In genomic region chr7:25895792-25896171, GRCh38 we compare ENCODE assay signal across 10 cellular contexts.
DNase-seq lines count a peak whose midpoint lies in the region; ATAC-seq, FAIRE-seq and TF ChIP-seq lines count a peak whose summit lies in the region.
"Had no signal": no experiment of that assay in that cellular context is flagged by ENCODE, and none has a peak within 500 bp of the region (broad histone marks: within the 10 kb centered on the region; RNA-seq: fewer than 3 reads in every experiment).

No MANE protein-coding gene starts in this region.

- H3K27ac Mint-ChIP-seq in MCF 10A (ENCODE audit: low read depth, unreplicated experiment): no peak overlapping the region

- H3K4me1 ChIP-seq in breast epithelium: peaks cover 0 to 5% of the 10 kb centered on the region in 2 donors
- H3K4me1 ChIP-seq in GM12878 (ENCODE audit: control insufficient read depth, insufficient read depth, low read length): peaks cover 29% of the 10 kb centered on the region
- H3K4me1 ChIP-seq in mesendoderm (ENCODE audit: control insufficient read depth, low read depth, low read length): peaks cover 2% of the 10 kb centered on the region
- H3K4me1 ChIP-seq in suprapubic skin: peaks cover 23% of the 10 kb centered on the region
- H3K4me1 ChIP-seq in gastroesophageal sphincter: peaks cover 0 to 21% (median 4%) of the 10 kb centered on the region in 3 donors
- H3K4me1 ChIP-seq in tibial artery: peaks cover 0 to 14% (median 8%) of the 10 kb centered on the region in 4 donors

- H3K9me3 Mint-ChIP-seq in MCF 10A (ENCODE audit: unreplicated experiment): no peaks in the 10 kb centered on the region

- CTCF ChIA-PET in MCF 10A (lab: Yijun Ruan, JAX): interaction anchor here (0.6 to 10.4 kb wide), 11 partner anchors 11 to 772 kb away, joined by 3 to 183 read pairs (median 31); no protein-coding TSS in a partner anchor
- CTCF ChIA-PET in GM12878 (lab: Yijun Ruan, JAX): interaction anchor here (0.9 to 9.8 kb wide), 24 partner anchors 11 to 1255 kb away, joined by 3 to 264 read pairs (median 7); partner anchors contain the start of gene HNRNPA2B1

- no peak overlapping the region for H2BK5ac ChIP-seq in mesendoderm (ENCODE audit: low read length)

- in situ Hi-C loops in GM12878 (cut with MboI): loop anchor here (5.0 to 10.0 kb wide), 3 partner anchors 162 to 769 kb away; no protein-coding TSS in a partner anchor

- H3K36me3 ChIP-seq in breast epithelium (no peaks in the 10 kb centered on the region), GM12878 (ENCODE audit: control insufficient read depth in 2 of 2, insufficient read depth in 2 of 2, low read length in 1 of 2) (no peaks in the 10 kb centered on the region), mesendoderm (ENCODE audit: control insufficient read depth, insufficient read depth, low read length) (no peaks in the 10 kb centered on the region), suprapubic skin (no peaks in the 10 kb centered on the region), gastroesophageal sphincter (no peaks in the 10 kb centered on the region), tibial artery (no peaks in the 10 kb centered on the region)

- no peak overlapping the region for H2AK5ac ChIP-seq in mesendoderm (ENCODE audit: low read length)

- H4K5ac ChIP-seq in mesendoderm (ENCODE audit: low read length): no peak overlapping the region

- no peak for TF ChIP-seq POLR2A in breast epithelium (IDR thresholded peaks at IDR 0.05)
- no peak for TF ChIP-seq POLR2A in GM12878 (IDR thresholded peaks at IDR 0.05; ENCODE audit: low read depth, low read length)
- no peak for TF ChIP-seq POLR2A in suprapubic skin (IDR thresholded peaks at IDR 0.05)
- TF ChIP-seq POLR2A in gastroesophageal sphincter (IDR thresholded peaks at IDR 0.05): no peak

- H3K9ac ChIP-seq in GM12878 (ENCODE audit: control insufficient read depth, insufficient read depth, low read length): no peak overlapping the region
- peak overlapping the region; percentile 75 for H3K9ac ChIP-seq in mesendoderm (ENCODE audit: low read length)

- H3K79me2 ChIP-seq in GM12878 (ENCODE audit: control insufficient read depth, insufficient read depth, low read length) (no peaks in the 10 kb centered on the region), mesendoderm (ENCODE audit: control insufficient read depth, insufficient read depth, low read length) (no peaks in the 10 kb centered on the region)

- H2AFZ ChIP-seq in GM12878 (ENCODE audit: control insufficient read depth, low read depth, low read length): 0 out of 2 replicates have a peak overlapping the region, but pooled peaks have one; percentile 35

- TF ChIP-seq EP300 in GM12878 (IDR thresholded peaks at IDR 0.05; ENCODE audit: borderline replicate concordance in 1 of 2, control insufficient read depth in 1 of 2, low read depth in 2 of 2, low read length in 2 of 2) (no peak), suprapubic skin (IDR thresholded peaks at IDR 0.05) (no peak), gastroesophageal sphincter (IDR thresholded peaks at IDR 0.05) (no peak)

- peak overlapping the region; percentile 45 for H3K4me3 Mint-ChIP-seq in MCF 10A (ENCODE audit: unreplicated experiment)

- DNase-seq in MCF 10A (ENCODE audit: unreplicated experiment): no peak
- no peak for DNase-seq in breast epithelium (ENCODE audit: low spot score in 2 of 2)
- no peak for DNase-seq in GM12878 (ENCODE audit: low read depth, low spot score)
- peak; percentile 70 for DNase-seq in mesendoderm
- DNase-seq in suprapubic skin (ENCODE audit: low spot score in 2 of 2): no peak
- DNase-seq in tibial artery: no peak
- DNase-seq: NCI-H1694 treated with DMSO at 0.1 percent for 48 hours had no signal

- RAD21 ChIA-PET in GM12878 (lab: Charles Lee; ENCODE audit: unreplicated experiment): interaction anchor here (0.7 to 6.8 kb wide), 15 partner anchors 12 to 691 kb away, joined by 3 to 90 read pairs (median 6); no protein-coding TSS in a partner anchor

- H3K27me3 ChIP-seq in breast epithelium: no peaks in the 10 kb centered on the region
- no peaks in the 10 kb centered on the region; a peak in 1 of 4 replicates for H3K27me3 ChIP-seq in GM12878 (replicated peaks in 1 of 2; ENCODE audit: control insufficient read depth in 2 of 2, insufficient read depth in 2 of 2, low read length in 1 of 2)
- H3K27me3 ChIP-seq in mesendoderm (ENCODE audit: insufficient read depth, low read length, poor library complexity): no peaks in the 10 kb centered on the region
- no peaks in the 10 kb centered on the region for H3K27me3 ChIP-seq in suprapubic skin
- H3K27me3 ChIP-seq in gastroesophageal sphincter: peaks cover 28% of the 10 kb centered on the region
- peaks cover 0 to 36% of the 10 kb centered on the region in 2 donors for H3K27me3 ChIP-seq in tibial artery

- 68% methylated on average over 6 of the region's 6 CpGs for WGBS in GM12878 (ENCODE audit: insufficient coverage, insufficient replicate concordance, low lambda C conversion rate, missing lambda C conversion rate)
- WGBS in mesendoderm (ENCODE audit: extremely low coverage, insufficient coverage, low lambda C conversion rate): no CpG with 5 or more reads among the region's 6 CpGs
- WGBS in suprapubic skin: 66% methylated on average over 6 of the region's 6 CpGs
- WGBS in gastroesophageal sphincter (ENCODE audit: low coverage in 1 of 2), 2 donors: 35 to 65% methylated on average over 3 to 6 of the region's 6 CpGs

- SMC1A ChIA-PET in GM12878 (lab: Charles Lee; ENCODE audit: uncharacterized antibody, unreplicated experiment): interaction anchor here (0.7 to 10.3 kb wide), 25 partner anchors 11 to 785 kb away, joined by 3 to 200 read pairs (median 8); partner anchors contain the start of gene NFE2L3

- ATAC-seq in GM12878 (no peak; the same call in 1 of the 3 replicates), gastroesophageal sphincter (no peak), HG02623 (IDR thresholded peaks at IDR 0.05; ENCODE audit: unreplicated experiment) (no peak)

- BruUV-seq in MCF 10A (replicated peaks; lab: Mats Ljungman, UMichigan): no TSS peak
- no TSS peak for BruUV-seq in GM12878 (replicated peaks; lab: Mats Ljungman, UMichigan)

- H3K4ac ChIP-seq in mesendoderm (ENCODE audit: low read depth, low read length): no peak overlapping the region

- H3K36me3 Mint-ChIP-seq in MCF 10A (ENCODE audit: insufficient read depth, unreplicated experiment): no peaks in the 10 kb centered on the region

- H3K4me2 ChIP-seq in GM12878 (ENCODE audit: control insufficient read depth, insufficient read depth): peak overlapping the region; percentile 85; the same call in 1 of the 2 replicates
- peak overlapping the region; percentile 68 for H3K4me2 ChIP-seq in mesendoderm (ENCODE audit: low read length)

- H3K9me3 ChIP-seq in breast epithelium (no peaks in the 10 kb centered on the region), GM12878 (replicated peaks; ENCODE audit: control insufficient read depth, insufficient read depth, low read length) (no peaks in the 10 kb centered on the region), suprapubic skin (no peaks in the 10 kb centered on the region), gastroesophageal sphincter (no peaks in the 10 kb centered on the region), tibial artery (no peaks in the 10 kb centered on the region)

- no peak overlapping the region for H3K23ac ChIP-seq in mesendoderm (ENCODE audit: low read length)

- H4K20me1 ChIP-seq in GM12878 (ENCODE audit: control insufficient read depth, insufficient read depth): no peaks in the 10 kb centered on the region

- no peak overlapping the region for H3K18ac ChIP-seq in mesendoderm (ENCODE audit: low read length)

- intact Hi-C loops in MCF 10A (cut with micrococcal nuclease) (no loop called here), breast epithelium (cut with DNase I; ENCODE audit: low total_unique reads) (loop anchor here (10.0 kb wide), 1 partner anchor 159 kb away; no protein-coding TSS in a partner anchor), GM12878 (cut with micrococcal nuclease; ENCODE audit: unreplicated experiment) (loop anchor here (2.0 kb wide), 2 partner anchors 53 to 73 kb away; no protein-coding TSS in a partner anchor), tibial artery (cut with DNase I; ENCODE audit: low total_unique reads) (loop anchor here (10.0 kb wide), 1 partner anchor 169 kb away; no protein-coding TSS in a partner anchor)

- POLR2A ChIA-PET in MCF 10A (lab: Yijun Ruan, JAX) (interaction anchor here (1.5 kb wide), 2 partner anchors 306 to 470 kb away, joined by 3 to 4 read pairs; partner anchors contain the start of gene CBX3), GM12878 (lab: Charles Lee) (interaction anchor here (1.2 to 3.4 kb wide), 3 partner anchors 11 to 171 kb away, joined by 3 to 21 read pairs (median 4); no protein-coding TSS in a partner anchor)

- H3K27me3 Mint-ChIP-seq in MCF 10A (ENCODE audit: insufficient read depth, unreplicated experiment): no peaks in the 10 kb centered on the region

- H3K56ac ChIP-seq in mesendoderm (ENCODE audit: low read length): peak overlapping the region; percentile 81

- H4K8ac ChIP-seq in mesendoderm (ENCODE audit: low read depth, low read length): no peak overlapping the region

- no peak for FAIRE-seq in GM12878 (lab: Jason Lieb, UNC)

- H2BK15ac ChIP-seq in mesendoderm (replicated peaks; ENCODE audit: low read depth): no peak overlapping the region

- peaks cover 10% of the 10 kb centered on the region for H3K4me1 Mint-ChIP-seq in MCF 10A (ENCODE audit: insufficient read depth, unreplicated experiment)

- no peaks in the 10 kb centered on the region for H3K79me1 ChIP-seq in mesendoderm (ENCODE audit: low read length)

- TF ChIP-seq RAD21 in GM12878 (IDR thresholded peaks at IDR 0.05; ENCODE audit: insufficient read depth, low read depth, low read length): no peak

- peak overlapping the region in 1 of 3 donors; percentile 57 for H3K4me3 ChIP-seq in breast epithelium
- no peak overlapping the region for H3K4me3 ChIP-seq in GM12878
- H3K4me3 ChIP-seq in mesendoderm (ENCODE audit: low read length): peak overlapping the region; percentile 61
- H3K4me3 ChIP-seq in suprapubic skin: peak overlapping the region; percentile 23
- no peak overlapping the region for H3K4me3 ChIP-seq in gastroesophageal sphincter
- H3K4me3 ChIP-seq in tibial artery: no peak overlapping the region

- H2BK120ac ChIP-seq in mesendoderm (ENCODE audit: low read depth, low read length): no peak overlapping the region

- no peak overlapping the region for H3K27ac ChIP-seq in breast epithelium
- no peak overlapping the region for H3K27ac ChIP-seq in GM12878 (ENCODE audit: control insufficient read depth, insufficient read depth)
- no peak overlapping the region for H3K27ac ChIP-seq in mesendoderm (ENCODE audit: low read depth, low read length)
- no peak overlapping the region for H3K27ac ChIP-seq in suprapubic skin
- no peak overlapping the region for H3K27ac ChIP-seq in gastroesophageal sphincter
- H3K27ac ChIP-seq in tibial artery: no peak overlapping the region
- H3K27ac ChIP-seq: skin epidermis had no signal

- no peak for TF ChIP-seq CTCF in MCF 10A (IDR thresholded peaks at IDR 0.05; ENCODE audit: unreplicated experiment)
- no peak for TF ChIP-seq CTCF in breast epithelium (IDR thresholded peaks at IDR 0.05)
- no peak for TF ChIP-seq CTCF in GM12878 (IDR thresholded peaks at IDR 0.05 in 2 of 3, conservative IDR thresholded peaks at IDR 0.05 in 1 of 3; ENCODE audit: control insufficient read depth in 2 of 3, extremely low read depth in 1 of 3, insufficient read depth in 1 of 3, low read depth in 3 of 3, low read length in 3 of 3)
- no peak for TF ChIP-seq CTCF in suprapubic skin (IDR thresholded peaks at IDR 0.05)
- no peak for TF ChIP-seq CTCF in gastroesophageal sphincter (IDR thresholded peaks at IDR 0.05)
- TF ChIP-seq CTCF in tibial artery (IDR thresholded peaks at IDR 0.05): no peak

Comparison
In these comparisons a context has a peak if more than half of its experiments do, and no peak if none do; other contexts are left out.
1. H3K4me3 ChIP-seq: peak in mesendoderm (single experiment) and suprapubic skin (single experiment); none in GM12878 (single experiment), gastroesophageal sphincter (0 of 2) and tibial artery (0 of 2).